Comparison of ENCODE assay signal across 2 cellular contexts in the genomic region with DNA sequence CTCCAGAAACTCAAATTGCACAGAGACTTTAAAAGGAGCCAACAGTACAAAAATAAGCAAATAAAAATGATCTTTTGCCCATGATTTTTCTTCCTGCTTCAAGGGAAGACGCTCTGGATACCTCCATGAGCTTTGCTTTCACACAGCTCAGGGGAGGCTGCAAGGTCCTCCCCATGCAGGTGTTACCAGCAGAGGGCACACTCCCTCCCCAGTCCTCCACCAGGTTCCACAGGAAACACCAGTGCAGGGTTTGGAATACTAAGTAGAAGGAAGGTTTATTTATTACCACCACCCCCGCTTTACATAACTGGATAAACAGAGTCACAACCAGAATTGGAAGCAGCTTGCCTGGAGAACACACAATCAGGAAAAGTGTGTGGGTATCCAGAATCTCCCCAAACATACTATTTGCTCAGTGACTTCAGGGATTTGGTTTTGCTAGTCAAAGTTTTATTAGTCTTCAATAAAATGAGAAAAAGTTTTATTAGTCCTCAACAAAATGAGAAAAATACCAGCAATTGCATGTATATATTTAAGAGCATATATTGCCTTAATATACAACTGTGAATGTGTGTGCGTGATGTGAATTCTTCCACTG.
TF ChIP-seq lines count a peak whose summit lies in the region.

No MANE protein-coding gene starts in this region.

TF ChIP-seq in WTC11, 78 proteins besides CTCF, POLR2A, EP300 and RAD21 (continued from another document):
- TF ChIP-seq, protein P1, sequence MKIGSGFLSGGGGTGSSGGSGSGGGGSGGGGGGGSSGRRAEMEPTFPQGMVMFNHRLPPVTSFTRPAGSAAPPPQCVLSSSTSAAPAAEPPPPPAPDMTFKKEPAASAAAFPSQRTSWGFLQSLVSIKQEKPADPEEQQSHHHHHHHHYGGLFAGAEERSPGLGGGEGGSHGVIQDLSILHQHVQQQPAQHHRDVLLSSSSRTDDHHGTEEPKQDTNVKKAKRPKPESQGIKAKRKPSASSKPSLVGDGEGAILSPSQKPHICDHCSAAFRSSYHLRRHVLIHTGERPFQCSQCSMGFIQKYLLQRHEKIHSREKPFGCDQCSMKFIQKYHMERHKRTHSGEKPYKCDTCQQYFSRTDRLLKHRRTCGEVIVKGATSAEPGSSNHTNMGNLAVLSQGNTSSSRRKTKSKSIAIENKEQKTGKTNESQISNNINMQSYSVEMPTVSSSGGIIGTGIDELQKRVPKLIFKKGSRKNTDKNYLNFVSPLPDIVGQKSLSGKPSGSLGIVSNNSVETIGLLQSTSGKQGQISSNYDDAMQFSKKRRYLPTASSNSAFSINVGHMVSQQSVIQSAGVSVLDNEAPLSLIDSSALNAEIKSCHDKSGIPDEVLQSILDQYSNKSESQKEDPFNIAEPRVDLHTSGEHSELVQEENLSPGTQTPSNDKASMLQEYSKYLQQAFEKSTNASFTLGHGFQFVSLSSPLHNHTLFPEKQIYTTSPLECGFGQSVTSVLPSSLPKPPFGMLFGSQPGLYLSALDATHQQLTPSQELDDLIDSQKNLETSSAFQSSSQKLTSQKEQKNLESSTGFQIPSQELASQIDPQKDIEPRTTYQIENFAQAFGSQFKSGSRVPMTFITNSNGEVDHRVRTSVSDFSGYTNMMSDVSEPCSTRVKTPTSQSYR (CRISPR knock-in tag; IDR thresholded peaks at IDR 0.05), result no peak
- no peak for TF ChIP-seq RORB (CRISPR knock-in tag; IDR thresholded peaks at IDR 0.05)
- TF ChIP-seq, protein P2, sequence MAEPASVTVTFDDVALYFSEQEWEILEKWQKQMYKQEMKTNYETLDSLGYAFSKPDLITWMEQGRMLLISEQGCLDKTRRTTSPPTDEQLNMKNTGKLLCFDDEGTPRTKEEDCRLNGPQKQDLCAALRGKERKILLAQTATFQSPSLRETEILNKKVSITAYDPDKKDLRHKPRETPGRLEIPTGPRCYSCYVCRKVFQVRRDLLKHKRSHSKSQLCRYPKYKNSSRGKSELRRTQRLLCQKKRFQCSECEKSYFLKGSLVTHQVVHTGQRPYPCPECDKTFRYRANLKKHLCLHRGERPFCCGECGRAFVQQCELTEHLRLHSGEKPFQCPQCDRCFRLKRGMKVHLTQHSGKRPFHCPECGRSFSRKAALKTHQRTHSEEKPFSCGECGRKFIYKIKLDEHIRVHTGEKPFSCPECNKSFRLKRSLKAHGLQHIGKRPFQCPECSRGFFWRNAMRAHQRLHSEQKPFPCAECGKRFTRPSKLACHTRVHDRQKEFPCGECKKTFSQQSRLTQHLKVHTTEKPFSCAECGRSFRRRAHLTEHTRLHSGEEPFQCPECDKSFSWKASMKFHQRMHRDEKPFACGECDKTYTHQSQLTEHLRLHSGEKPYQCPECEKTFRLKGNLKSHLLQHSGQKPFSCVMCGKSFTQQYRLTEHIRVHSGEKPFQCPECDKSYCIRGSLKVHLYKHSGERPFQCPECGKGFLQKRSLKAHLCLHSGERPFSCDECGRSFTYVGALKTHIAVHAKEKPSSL (CRISPR knock-in tag; conservative IDR thresholded peaks at IDR 0.05), result no peak
- TF ChIP-seq, protein P3, sequence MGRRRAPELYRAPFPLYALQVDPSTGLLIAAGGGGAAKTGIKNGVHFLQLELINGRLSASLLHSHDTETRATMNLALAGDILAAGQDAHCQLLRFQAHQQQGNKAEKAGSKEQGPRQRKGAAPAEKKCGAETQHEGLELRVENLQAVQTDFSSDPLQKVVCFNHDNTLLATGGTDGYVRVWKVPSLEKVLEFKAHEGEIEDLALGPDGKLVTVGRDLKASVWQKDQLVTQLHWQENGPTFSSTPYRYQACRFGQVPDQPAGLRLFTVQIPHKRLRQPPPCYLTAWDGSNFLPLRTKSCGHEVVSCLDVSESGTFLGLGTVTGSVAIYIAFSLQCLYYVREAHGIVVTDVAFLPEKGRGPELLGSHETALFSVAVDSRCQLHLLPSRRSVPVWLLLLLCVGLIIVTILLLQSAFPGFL (CRISPR knock-in tag; IDR thresholded peaks at IDR 0.05; ENCODE audit: borderline replicate concordance), result no peak
- TF ChIP-seq IRF2 (CRISPR knock-in tag; IDR thresholded peaks at IDR 0.05; ENCODE audit: borderline replicate concordance, low read depth), result no peak
- TF ChIP-seq ELF4 (CRISPR knock-in tag; IDR thresholded peaks at IDR 0.05; ENCODE audit: low read depth), result no peak
- no peak for TF ChIP-seq FOXK1 (CRISPR knock-in tag; IDR thresholded peaks at IDR 0.05)
- TF ChIP-seq ZNF263 (CRISPR knock-in tag; IDR thresholded peaks at IDR 0.05; ENCODE audit: low read depth), result no peak
- TF ChIP-seq, protein P4, sequence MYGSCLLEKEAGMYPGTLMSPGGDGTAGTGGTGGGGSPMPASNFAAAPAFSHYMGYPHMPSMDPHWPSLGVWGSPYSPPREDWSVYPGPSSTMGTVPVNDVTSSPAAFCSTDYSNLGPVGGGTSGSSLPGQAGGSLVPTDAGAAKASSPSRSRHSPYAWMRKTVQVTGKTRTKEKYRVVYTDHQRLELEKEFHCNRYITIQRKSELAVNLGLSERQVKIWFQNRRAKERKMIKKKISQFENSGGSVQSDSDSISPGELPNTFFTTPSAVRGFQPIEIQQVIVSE (CRISPR knock-in tag; IDR thresholded peaks at IDR 0.05; ENCODE audit: borderline replicate concordance), result no peak
- TF ChIP-seq, protein P5, sequence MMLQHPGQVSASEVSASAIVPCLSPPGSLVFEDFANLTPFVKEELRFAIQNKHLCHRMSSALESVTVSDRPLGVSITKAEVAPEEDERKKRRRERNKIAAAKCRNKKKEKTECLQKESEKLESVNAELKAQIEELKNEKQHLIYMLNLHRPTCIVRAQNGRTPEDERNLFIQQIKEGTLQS (CRISPR knock-in tag; conservative IDR thresholded peaks at IDR 0.05), result no peak
- no peak for TF ChIP-seq MYBL2 (CRISPR knock-in tag; IDR thresholded peaks at IDR 0.05)
- no peak for TF ChIP-seq NR2C2 (CRISPR knock-in tag; IDR thresholded peaks at IDR 0.05)
- TF ChIP-seq SP1 (CRISPR knock-in tag; conservative IDR thresholded peaks at IDR 0.05), result no peak
TF ChIP-seq in WTC11: peak in this region for 0.

TF ChIP-seq in HepG2, 621 proteins besides CTCF, POLR2A, EP300 and RAD21 (continued from another document):
- TF ChIP-seq, protein P6, sequence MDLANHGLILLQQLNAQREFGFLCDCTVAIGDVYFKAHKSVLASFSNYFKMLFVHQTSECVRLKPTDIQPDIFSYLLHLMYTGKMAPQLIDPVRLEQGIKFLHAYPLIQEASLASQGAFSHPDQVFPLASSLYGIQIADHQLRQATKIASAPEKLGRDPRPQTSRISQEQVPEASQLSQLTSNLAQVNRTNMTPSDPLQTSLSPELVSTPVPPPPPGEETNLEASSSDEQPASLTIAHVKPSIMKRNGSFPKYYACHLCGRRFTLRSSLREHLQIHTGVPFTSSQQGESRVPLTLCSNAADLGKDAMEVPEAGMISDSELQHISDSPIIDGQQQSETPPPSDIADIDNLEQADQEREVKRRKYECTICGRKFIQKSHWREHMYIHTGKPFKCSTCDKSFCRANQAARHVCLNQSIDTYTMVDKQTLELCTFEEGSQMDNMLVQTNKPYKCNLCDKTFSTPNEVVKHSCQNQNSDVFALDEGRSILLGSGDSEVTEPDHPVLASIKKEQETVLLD (CRISPR knock-in tag; IDR thresholded peaks at IDR 0.05; ENCODE audit: low read depth), result no peak
